24 cellular contexts compared by ENCODE assay signal in genomic region chr1:59052194-59052593, GRCh38.
DNase-seq lines count a peak whose midpoint lies in the region; ATAC-seq, FAIRE-seq and TF ChIP-seq lines count a peak whose summit lies in the region.
"Had no signal": no experiment of that assay in that cellular context is flagged by ENCODE, and none has a peak within 500 bp of the region (broad histone marks: within the 10 kb centered on the region; RNA-seq: fewer than 3 reads in every experiment).

No MANE protein-coding gene starts in this region.

- no peak overlapping the region for H2AFZ ChIP-seq in K562 (ENCODE audit: low read depth, low read length)

- H3K4me3 ChIP-seq in K562: no peak overlapping the region
- no peak overlapping the region for H3K4me3 ChIP-seq in right lobe of liver
- no peak overlapping the region for H3K4me3 ChIP-seq in stomach smooth muscle (ENCODE audit: low read length in 2 of 2)
- H3K4me3 ChIP-seq: gastroesophageal sphincter had no signal

- POLR2A ChIA-PET in activated CD4-positive, alpha-beta T cell treated with anti-CD3 and anti-CD28 coated beads, Interleukin-2, amount 10 ng/mL, durations not matched to agents 7 days and 5 days (lab: Charles Lee): no interaction called here
- POLR2A ChIA-PET in K562 (lab: Yijun Ruan, JAX): no interaction called here

- no peak for TF ChIP-seq EP300 in K562 (IDR thresholded peaks at IDR 0.05; ENCODE audit: low read length)

- no peaks in the 10 kb centered on the region for H3K36me3 ChIP-seq in K562 (ENCODE audit: control insufficient read depth, insufficient read depth, low read length)
- no peaks in the 10 kb centered on the region for H3K36me3 ChIP-seq in right lobe of liver
- H3K36me3 ChIP-seq in stomach smooth muscle (ENCODE audit: control insufficient read depth in 2 of 2, insufficient read depth in 2 of 2, low read length in 2 of 2): no peaks in the 10 kb centered on the region
- H3K36me3 ChIP-seq: brain microvascular endothelial cell, gastroesophageal sphincter had no signal

- H3K27me3 ChIP-seq in K562 (ENCODE audit: control insufficient read depth in 2 of 2, insufficient read depth in 2 of 2, low read length in 2 of 2) (peaks cover 0 to 7% of the 10 kb centered on the region in 2 experiments; a peak in 2 of 5 replicates), right lobe of liver (no peaks in the 10 kb centered on the region), stomach smooth muscle (ENCODE audit: control insufficient read depth in 1 of 2, insufficient read depth in 2 of 2, low read length in 2 of 2) (no peaks in the 10 kb centered on the region)
- H3K27me3 ChIP-seq: brain microvascular endothelial cell, gastroesophageal sphincter had no signal

- no peak for TF ChIP-seq RAD21 in K562 (CRISPR knock-in tag; conservative IDR thresholded peaks at IDR 0.05 in 1 of 2, IDR thresholded peaks at IDR 0.05 in 1 of 2)

- 51% methylated on average over 4 of the region's 4 CpGs for WGBS in K562 (ENCODE audit: insufficient coverage, low coverage, missing lambda C conversion rate)
- WGBS in right lobe of liver (ENCODE audit: insufficient coverage, low coverage, low lambda C conversion rate, missing lambda C conversion rate): 27% methylated on average over 4 of the region's 4 CpGs

- in situ Hi-C loops in K562 (cut with MboI): no loop called here

- BruUV-seq in K562 (replicated peaks; lab: Mats Ljungman, UMichigan): no TSS peak

- no peaks in the 10 kb centered on the region for H4K20me1 ChIP-seq in K562 (replicated peaks; ENCODE audit: control insufficient read depth, insufficient read depth, low read length)

- H3K4me1 ChIP-seq in K562 (replicated peaks in 1 of 2; ENCODE audit: control insufficient read depth in 2 of 2, insufficient read depth in 2 of 2, low read length in 2 of 2) (peaks cover 0 to 16% of the 10 kb centered on the region in 2 experiments; a peak in 3 of 5 replicates), right lobe of liver (peaks cover 0 to 21% (median 4%) of the 10 kb centered on the region in 4 donors), stomach smooth muscle (ENCODE audit: control insufficient read depth, insufficient read depth, low read length) (peaks cover 19% of the 10 kb centered on the region)

- DNase-seq in activated CD4-positive, alpha-beta T cell treated with anti-CD3 and anti-CD28 coated beads, Interleukin-2, amount 10 ng/mL, durations not matched to agents 7 days and 5 days: peak; percentile 17
- no peak for DNase-seq in activated CD4-positive, alpha-beta T cell treated with anti-CD3 and anti-CD28 coated beads, Interleukin-2, amount 50 U/mL, for 1 hour
- DNase-seq in K562 (ENCODE audit: extremely low read depth in 1 of 4, low spot score in 3 of 4): no peak
- peak; percentile 62 to 84 (median 72) for DNase-seq in right lobe of liver
- no peak for DNase-seq in stimulated activated CD4-positive, alpha-beta T cell treated with anti-CD3 and anti-CD28 coated beads, Interleukin-4, amount 100 ng/mL, for 24 hours
- no peak for DNase-seq in DMS114 treated with DMSO at 0.1 percent for 48 hours (lab: John Stamatoyannopoulos, UW; ENCODE audit: unreplicated experiment)
- DNase-seq: activated CD4-positive, alpha-beta T cell treated with anti-CD3 and anti-CD28 coated beads, Interleukin-2, amount 50 U/mL, for 4 hours; AML-193; brain microvascular endothelial cell; CD8-positive, alpha-beta memory T cell; DMS79 treated with DMSO at 0.1 percent for 48 hours; effector CD4-positive, alpha-beta T cell; NCI-H1694 treated with DMSO at 0.1 percent for 48 hours; NCI-H2171; NCI-H69; substantia nigra had no signal

- H3K9me3 Mint-ChIP-seq in activated CD4-positive, alpha-beta T cell treated with anti-CD3 and anti-CD28 coated beads, Interleukin-2, amount 10 ng/mL, durations not matched to agents 7 days and 5 days: peaks cover 3% of the 10 kb centered on the region
- H3K9me3 Mint-ChIP-seq: activated T-helper 2 cell treated with anti-CD3 and anti-CD28 coated beads, Interferon-gamma antibody, Interleukin-2, Interleukin-4, amounts not matched to agents 10 μg/mL and 5 μg/mL and 100 μg/mL, durations not matched to agents 14 hours and 24 hours and 36 hours; CD8-positive, alpha-beta memory T cell; neural crest cell had no signal

- no peaks in the 10 kb centered on the region for H3K79me2 ChIP-seq in K562 (ENCODE audit: control insufficient read depth, insufficient read depth, low read length)

- TF ChIP-seq POLR2A in K562 (conservative IDR thresholded peaks at IDR 0.05) (no peak), right lobe of liver (IDR thresholded peaks at IDR 0.05) (no peak)

- no peak overlapping the region for H3K4me2 ChIP-seq in K562 (ENCODE audit: insufficient read depth, low read length)

- no peak overlapping the region for H3K4me3 Mint-ChIP-seq in activated CD4-positive, alpha-beta T cell treated with anti-CD3 and anti-CD28 coated beads, Interleukin-2, amount 10 ng/mL, durations not matched to agents 7 days and 5 days
- H3K4me3 Mint-ChIP-seq: CD8-positive, alpha-beta memory T cell; neural crest cell had no signal

- no peaks in the 10 kb centered on the region for H3K9me1 ChIP-seq in K562 (ENCODE audit: control insufficient read depth, insufficient read depth, low read length)

- CTCF ChIA-PET in activated CD4-positive, alpha-beta T cell treated with anti-CD3 and anti-CD28 coated beads, Interleukin-2, amount 10 ng/mL, durations not matched to agents 7 days and 5 days (lab: Charles Lee): interaction anchor here (1.0 to 2.8 kb wide), 4 partner anchors 8 to 336 kb away, joined by 3 to 14 read pairs (median 5); no protein-coding TSS in a partner anchor
- CTCF ChIA-PET in K562 (lab: Yijun Ruan, JAX; ENCODE audit: low intra/inter-chr PET ratio): no interaction called here

- peaks cover 2% of the 10 kb centered on the region for H3K36me3 Mint-ChIP-seq in activated CD4-positive, alpha-beta T cell treated with anti-CD3 and anti-CD28 coated beads, Interleukin-2, amount 10 ng/mL, durations not matched to agents 7 days and 5 days (ENCODE audit: low read depth)

- H3K27me3 Mint-ChIP-seq in activated CD4-positive, alpha-beta T cell treated with anti-CD3 and anti-CD28 coated beads, Interleukin-2, amount 10 ng/mL, durations not matched to agents 7 days and 5 days: no peaks in the 10 kb centered on the region
- H3K27me3 Mint-ChIP-seq: CD8-positive, alpha-beta memory T cell had no signal

- peak; percentile 72 for FAIRE-seq in K562 (lab: Jason Lieb, UNC)
- FAIRE-seq: H1, HTR-8/SVneo had no signal

- H3K9ac ChIP-seq in K562 (ENCODE audit: insufficient read depth in 1 of 2, low read depth in 2 of 2, low read length in 2 of 2) (no peak overlapping the region), stomach smooth muscle (ENCODE audit: low read length in 2 of 2) (no peak overlapping the region)

- no peak overlapping the region for H3K27ac Mint-ChIP-seq in activated CD4-positive, alpha-beta T cell treated with anti-CD3 and anti-CD28 coated beads, Interleukin-2, amount 10 ng/mL, durations not matched to agents 7 days and 5 days
- H3K27ac Mint-ChIP-seq: activated T-helper 2 cell treated with anti-CD3 and anti-CD28 coated beads, Interferon-gamma antibody, Interleukin-2, Interleukin-4, amounts not matched to agents 10 μg/mL and 5 μg/mL and 100 μg/mL, durations not matched to agents 14 hours and 24 hours and 36 hours; CD8-positive, alpha-beta memory T cell had no signal

- peak; percentile 34; the same call in 1 of the 3 replicates for ATAC-seq in K562
- ATAC-seq in right lobe of liver: peak; percentile 84 to 93 (median 91)
- no peak for ATAC-seq in GM21526 (IDR thresholded peaks at IDR 0.05; ENCODE audit: low FRiP score, unreplicated experiment)
- ATAC-seq: esophagus mucosa, gastroesophageal sphincter had no signal

- H3K9me3 ChIP-seq in K562 (replicated peaks; ENCODE audit: control insufficient read depth, insufficient read depth, low read depth, low read length): no peaks in the 10 kb centered on the region
- no peaks in the 10 kb centered on the region for H3K9me3 ChIP-seq in right lobe of liver
- H3K9me3 ChIP-seq in stomach smooth muscle (ENCODE audit: control insufficient read depth in 2 of 2, low read length in 2 of 2): peaks cover 0 to 2% of the 10 kb centered on the region in 2 donors
- H3K9me3 ChIP-seq: gastroesophageal sphincter had no signal

- no peak for TF ChIP-seq CTCF in K562 (IDR thresholded peaks at IDR 0.05 in 2 of 3, conservative IDR thresholded peaks at IDR 0.05 in 1 of 3; ENCODE audit: insufficient read depth in 2 of 3, low read depth in 1 of 3, low read length in 3 of 3)
- no peak for TF ChIP-seq CTCF in right lobe of liver (IDR thresholded peaks at IDR 0.05)

- intact Hi-C loops in K562 (cut with micrococcal nuclease): no loop called here
- intact Hi-C loops in right lobe of liver (cut with DNase I): no loop called here

- H3K4me1 Mint-ChIP-seq in activated CD4-positive, alpha-beta T cell treated with anti-CD3 and anti-CD28 coated beads, Interleukin-2, amount 10 ng/mL, durations not matched to agents 7 days and 5 days: peaks cover 8% of the 10 kb centered on the region

- no peak overlapping the region for H3K27ac ChIP-seq in K562 (ENCODE audit: extremely low read depth, low read depth, low read length)
- peak overlapping the region in 1 of 3 donors; percentile 52 for H3K27ac ChIP-seq in right lobe of liver
- H3K27ac ChIP-seq in stomach smooth muscle (ENCODE audit: low read length): peak overlapping the region; percentile 6
- H3K27ac ChIP-seq: brain microvascular endothelial cell, gastroesophageal sphincter had no signal

Comparison
In these comparisons a context has a peak if more than half of its experiments do, and no peak if none do; other contexts are left out.
1. DNase-seq: peak in activated CD4-positive, alpha-beta T cell treated with anti-CD3 and anti-CD28 coated beads, Interleukin-2, amount 10 ng/mL, durations not matched to agents 7 days and 5 days (single experiment) and right lobe of liver (3 of 3); none in activated CD4-positive, alpha-beta T cell treated with anti-CD3 and anti-CD28 coated beads, Interleukin-2, amount 50 U/mL, for 1 hour (single experiment), K562 (0 of 4), stimulated activated CD4-positive, alpha-beta T cell treated with anti-CD3 and anti-CD28 coated beads, Interleukin-4, amount 100 ng/mL, for 24 hours (single experiment) and DMS114 treated with DMSO at 0.1 percent for 48 hours (single experiment).